Comparison of ENCODE assay signal across 8 cellular contexts in the genomic region with DNA sequence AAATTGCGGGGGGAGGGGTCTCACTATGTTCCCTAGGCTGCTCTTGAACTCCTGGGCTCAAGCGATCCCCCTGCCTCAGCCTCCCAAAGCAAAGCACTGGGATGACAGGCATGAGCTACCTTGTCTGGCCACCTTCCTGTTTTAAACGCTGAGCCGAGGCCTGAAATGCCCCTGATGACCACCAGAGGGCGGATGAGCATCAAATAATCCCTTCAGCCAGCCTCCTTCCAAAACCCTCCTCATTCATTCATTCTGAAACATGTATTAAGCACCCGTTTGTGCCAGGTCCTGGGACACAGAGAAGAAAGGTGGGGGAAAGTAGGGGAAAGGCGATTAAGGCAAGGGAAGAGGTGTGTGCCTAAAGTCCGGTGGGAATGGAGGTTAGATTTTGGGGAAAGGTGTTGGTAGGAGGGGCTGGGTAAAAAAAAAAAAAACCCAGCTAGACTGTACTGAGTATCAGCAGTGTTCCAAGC. TPM values are rescaled to one million over a fixed set of nuclear protein-coding genes. Genes with fewer than 3 reads are reported as not detected.
A peak's percentile ranks its signal among the peaks of the same experiment; 100 is the strongest.
DNase-seq lines count a peak whose midpoint lies in the region; ATAC-seq and TF ChIP-seq lines count a peak whose summit lies in the region.

No MANE protein-coding gene starts in this region.

- H3K27me3 ChIP-seq in H7 (ENCODE audit: control insufficient read depth, insufficient read depth, low read length) (no peaks in the 10 kb centered on the region), layer of hippocampus (ENCODE audit: control insufficient read depth, insufficient read depth, low read length) (no peaks in the 10 kb centered on the region)

- DNase-seq in AML-193 (lab: John Stamatoyannopoulos, UW): peak; percentile 76 to 77
- DNase-seq in H7: peak; percentile 87
- peak; percentile 64 to 87 for DNase-seq in NCI-H446 (lab: John Stamatoyannopoulos, UW)
- peak; percentile 55 to 72 (median 62) for DNase-seq in activated CD4-positive, CD25-positive, alpha-beta regulatory T cell (lab: John Stamatoyannopoulos, UW)
- DNase-seq in cardiac fibroblast (ENCODE audit: low read depth in 2 of 2): peak; percentile 86 to 90
- DNase-seq in stimulated activated CD4-positive, alpha-beta T cell treated with anti-CD3 and anti-CD28 coated beads, Interleukin-4, amount 100 ng/mL, for 24 hours: peak; percentile 87

- ATAC-seq in HG03378 (IDR thresholded peaks at IDR 0.05; ENCODE audit: unreplicated experiment): no peak

- no peaks in the 10 kb centered on the region for H3K36me3 ChIP-seq in H7 (replicated peaks; ENCODE audit: control insufficient read depth, insufficient read depth, low read length)

- TF ChIP-seq CTCF in cardiac fibroblast (IDR thresholded peaks at IDR 0.05; ENCODE audit: low read depth, low read length): peak; percentile 90

- peak overlapping the region; percentile 21 for H3K27ac ChIP-seq in layer of hippocampus (ENCODE audit: low read depth, low read length)

- no peak overlapping the region for H3K4me3 ChIP-seq in H7 (ENCODE audit: insufficient read depth, low read depth, low read length)
- H3K4me3 ChIP-seq in cardiac fibroblast (replicated peaks in 1 of 2; ENCODE audit: low read depth in 2 of 2, low read length in 2 of 2): no peak overlapping the region

RNA-seq across cellular contexts. Expression of gene PTMA, which starts 30.7 kb away (rescaled TPM):
- 2,153 and 2,302 TPM in 2 replicates for total RNA-seq in H7 (2014; rRNA removed; shearing (Covaris generic))
